ENCODE assay signal across 11 cellular contexts in genomic region chr10:28991326-28991725, GRCh38.
A peak's percentile ranks its signal among the peaks of the same experiment; 100 is the strongest.
DNase-seq lines count a peak whose midpoint lies in the region; ATAC-seq and TF ChIP-seq lines count a peak whose summit lies in the region.
"Had no signal": no experiment of that assay in that cellular context is flagged by ENCODE, and none has a peak within 500 bp of the region (broad histone marks: within the 10 kb centered on the region; RNA-seq: fewer than 3 reads in every experiment).

No MANE protein-coding gene starts in this region.

- H3K27ac ChIP-seq in RWPE2 (ENCODE audit: poor library complexity, severe bottlenecking) (no peak overlapping the region), Karpas-422 (ENCODE audit: low read length) (no peak overlapping the region)
- H3K27ac ChIP-seq: HL-60, stomach had no signal

- DNase-seq in GM04503 (ENCODE audit: low read depth) (peak; percentile 42), RWPE2 (ENCODE audit: low spot score) (no peak), fibroblast of mammary gland (ENCODE audit: low read depth) (peak; percentile 35), myocyte (ENCODE audit: low read depth) (peak; percentile 82), Karpas-422 (no peak), SHP77 treated with DMSO at 0.1 percent for 48 hours (lab: John Stamatoyannopoulos, UW) (no peak)
- no peak for DNase-seq in activated T-cell treated with anti-CD3 and anti-CD28 coated beads, Interleukin-2, amount 50 U/mL, for 1 hour
- DNase-seq: amygdala had no signal

- TF ChIP-seq CTCF in RWPE2 (IDR thresholded peaks at IDR 0.05; ENCODE audit: poor library complexity, severe bottlenecking) (no peak), fibroblast of mammary gland (conservative IDR thresholded peaks at IDR 0.05; ENCODE audit: control insufficient read depth, insufficient read depth, low read depth, low read length) (no peak)

- H3K36me3 ChIP-seq in RWPE2 (ENCODE audit: low read depth), result no peaks in the 10 kb centered on the region
- no peaks in the 10 kb centered on the region for H3K36me3 ChIP-seq in Karpas-422 (ENCODE audit: insufficient read depth, low read length)
- H3K36me3 ChIP-seq: stomach had no signal

- H3K4me1 ChIP-seq in RWPE2 (ENCODE audit: insufficient read depth, poor library complexity, severe bottlenecking), result peaks cover 6% of the 10 kb centered on the region
- H3K4me1 ChIP-seq in Karpas-422 (ENCODE audit: low read length), result no peaks in the 10 kb centered on the region

- H3K9me2 ChIP-seq in Karpas-422 (replicated peaks; ENCODE audit: insufficient read depth, low read length), result no peaks in the 10 kb centered on the region

- ATAC-seq in RWPE2 (ENCODE audit: low read depth) (peak; percentile 92), GM21526 (IDR thresholded peaks at IDR 0.05; ENCODE audit: low FRiP score, unreplicated experiment) (no peak)

- H3K9ac ChIP-seq in Karpas-422 (ENCODE audit: low read length), result no peak overlapping the region

- H2AFZ ChIP-seq in Karpas-422 (ENCODE audit: low read length), result no peak overlapping the region

- H3K4me3 ChIP-seq in RWPE2 (ENCODE audit: severe bottlenecking), result no peak overlapping the region
- no peak overlapping the region for H3K4me3 ChIP-seq in fibroblast of mammary gland (ENCODE audit: control insufficient read depth, low read depth, low read length)
- no peak overlapping the region for H3K4me3 ChIP-seq in Karpas-422 (ENCODE audit: low read length)
- H3K4me3 ChIP-seq: stomach had no signal

- H3K4me2 ChIP-seq in Karpas-422 (ENCODE audit: low read depth, low read length, poor library complexity, severe bottlenecking), result no peak overlapping the region

- no peaks in the 10 kb centered on the region for H4K20me1 ChIP-seq in Karpas-422 (ENCODE audit: insufficient read depth, low read depth, low read length)

- H3K79me2 ChIP-seq in Karpas-422 (ENCODE audit: low read length), result no peaks in the 10 kb centered on the region

- H3K27me3 ChIP-seq in RWPE2 (ENCODE audit: insufficient read depth, poor library complexity, severe bottlenecking) (no peaks in the 10 kb centered on the region), Karpas-422 (ENCODE audit: low read length) (0 out of 2 replicates have a peak, but pooled peaks cover 2% of the 10 kb centered on the region)
- H3K27me3 ChIP-seq: stomach had no signal

- no peaks in the 10 kb centered on the region for H3K9me3 ChIP-seq in RWPE2 (ENCODE audit: severe bottlenecking)
- H3K9me3 ChIP-seq in Karpas-422 (ENCODE audit: low read length), result no peaks in the 10 kb centered on the region
- H3K9me3 ChIP-seq: stomach had no signal

Comparison
In these comparisons a context has a peak if more than half of its experiments do, and no peak if none do; other contexts are left out.
1. DNase-seq: peak in GM04503 (single experiment), fibroblast of mammary gland (single experiment) and myocyte (single experiment); none in RWPE2 (single experiment), Karpas-422 (single experiment), SHP77 treated with DMSO at 0.1 percent for 48 hours (single experiment) and activated T-cell treated with anti-CD3 and anti-CD28 coated beads, Interleukin-2, amount 50 U/mL, for 1 hour (single experiment).